ENCODE assay signal across 10 cellular contexts in genomic region chr2:43071629-43072550, GRCh38.
DNase-seq lines count a peak whose midpoint lies in the region; ATAC-seq and TF ChIP-seq lines count a peak whose summit lies in the region.
"Had no signal": no experiment of that assay in that cellular context is flagged by ENCODE, and none has a peak within 500 bp of the region (broad histone marks: within the 10 kb centered on the region; RNA-seq: fewer than 3 reads in every experiment).

No MANE protein-coding gene starts in this region.

- H3K27me3 ChIP-seq in adrenal gland, result no peaks in the 10 kb centered on the region
- no peaks in the 10 kb centered on the region for H3K27me3 ChIP-seq in osteoblast (ENCODE audit: insufficient read depth, low read length)
- H3K27me3 ChIP-seq in uterus, result no peaks in the 10 kb centered on the region
- H3K27me3 ChIP-seq: cardiac muscle cell had no signal

- H3K4me1 ChIP-seq in adrenal gland (replicated peaks in 1 of 2) (peaks cover 46 to 56% of the 10 kb centered on the region in 2 donors), osteoblast (ENCODE audit: insufficient read depth, low read length) (peaks cover 45% of the 10 kb centered on the region), uterus (peaks cover 18 to 32% of the 10 kb centered on the region in 2 donors)

- H3K4me3 ChIP-seq in adrenal gland (no peak overlapping the region), osteoblast (ENCODE audit: insufficient read depth, low read length) (no peak overlapping the region), uterus (no peak overlapping the region)
- H3K4me3 ChIP-seq: cardiac muscle cell had no signal

- H3K9me3 ChIP-seq in adrenal gland (replicated peaks in 1 of 3), result no peaks in the 10 kb centered on the region
- H3K9me3 ChIP-seq in osteoblast (ENCODE audit: low read depth, low read length), result no peaks in the 10 kb centered on the region
- H3K9me3 ChIP-seq in uterus, result no peaks in the 10 kb centered on the region

- H3K4me2 ChIP-seq in osteoblast (ENCODE audit: insufficient read depth, low read length), result no peak overlapping the region

- H2AFZ ChIP-seq in osteoblast (ENCODE audit: low read length), result peak overlapping the region; percentile 41

- TF ChIP-seq CTCF in adrenal gland (IDR thresholded peaks at IDR 0.05) (no peak), osteoblast (IDR thresholded peaks at IDR 0.05; ENCODE audit: extremely low read depth, low read depth, low read length) (no peak), uterus (IDR thresholded peaks at IDR 0.05) (no peak)

- intact Hi-C loops in adrenal gland (cut with DNase I), result no loop called here
- intact Hi-C loops in cardiac septum (cut with DNase I), result loop anchor here (5.0 kb wide), 2 partner anchors 40 to 110 kb away; no protein-coding TSS in a partner anchor
- intact Hi-C loops in uterus (cut with DNase I; ENCODE audit: low total_unique reads), result no loop called here

- no peaks in the 10 kb centered on the region for H4K20me1 ChIP-seq in osteoblast (ENCODE audit: insufficient read depth, low read length)

- DNase-seq in adrenal gland, result peak in 3 of 7 donors; percentile 25 to 41 (median 32)
- DNase-seq in cardiac septum (ENCODE audit: low spot score), result peak; percentile 74
- DNase-seq in osteoblast (ENCODE audit: insufficient read length, low spot score, missing footprints), result peak; percentile 92
- peak; percentile 63 to 72 for DNase-seq in uterus
- no peak for DNase-seq in germinal center (ENCODE audit: low spot score)
- DNase-seq: NCI-H446 had no signal

- H3K27ac ChIP-seq in adrenal gland (peak overlapping the region in 4 of 5 donors; percentile 2 to 85 (median 44)), osteoblast (ENCODE audit: low read depth, low read length) (no peak overlapping the region), uterus (peak overlapping the region; percentile 80 to 82)
- H3K27ac ChIP-seq: VCaP had no signal

- ATAC-seq in HG03354 (IDR thresholded peaks at IDR 0.05; ENCODE audit: poor library complexity, severe bottlenecking, unreplicated experiment) (no peak), GM21515 (IDR thresholded peaks at IDR 0.05; ENCODE audit: unreplicated experiment) (no peak)

- WGBS in adrenal gland, 4 donors, result 75 to 87% (median 82%) methylated on average over 15 to 16 of the region's 16 CpGs

- TF ChIP-seq POLR2A in adrenal gland (IDR thresholded peaks at IDR 0.05), result no peak
- TF ChIP-seq POLR2A in uterus (IDR thresholded peaks at IDR 0.05), result no peak

- H3K36me3 ChIP-seq in adrenal gland (replicated peaks in 1 of 2) (no peaks in the 10 kb centered on the region), osteoblast (ENCODE audit: insufficient read depth, low read length) (no peaks in the 10 kb centered on the region), uterus (no peaks in the 10 kb centered on the region)
- H3K36me3 ChIP-seq: cardiac muscle cell had no signal

- no peaks in the 10 kb centered on the region for H3K79me2 ChIP-seq in osteoblast (ENCODE audit: insufficient read depth, low read length)
